13 cellular contexts compared by ENCODE assay signal in the genomic region with DNA sequence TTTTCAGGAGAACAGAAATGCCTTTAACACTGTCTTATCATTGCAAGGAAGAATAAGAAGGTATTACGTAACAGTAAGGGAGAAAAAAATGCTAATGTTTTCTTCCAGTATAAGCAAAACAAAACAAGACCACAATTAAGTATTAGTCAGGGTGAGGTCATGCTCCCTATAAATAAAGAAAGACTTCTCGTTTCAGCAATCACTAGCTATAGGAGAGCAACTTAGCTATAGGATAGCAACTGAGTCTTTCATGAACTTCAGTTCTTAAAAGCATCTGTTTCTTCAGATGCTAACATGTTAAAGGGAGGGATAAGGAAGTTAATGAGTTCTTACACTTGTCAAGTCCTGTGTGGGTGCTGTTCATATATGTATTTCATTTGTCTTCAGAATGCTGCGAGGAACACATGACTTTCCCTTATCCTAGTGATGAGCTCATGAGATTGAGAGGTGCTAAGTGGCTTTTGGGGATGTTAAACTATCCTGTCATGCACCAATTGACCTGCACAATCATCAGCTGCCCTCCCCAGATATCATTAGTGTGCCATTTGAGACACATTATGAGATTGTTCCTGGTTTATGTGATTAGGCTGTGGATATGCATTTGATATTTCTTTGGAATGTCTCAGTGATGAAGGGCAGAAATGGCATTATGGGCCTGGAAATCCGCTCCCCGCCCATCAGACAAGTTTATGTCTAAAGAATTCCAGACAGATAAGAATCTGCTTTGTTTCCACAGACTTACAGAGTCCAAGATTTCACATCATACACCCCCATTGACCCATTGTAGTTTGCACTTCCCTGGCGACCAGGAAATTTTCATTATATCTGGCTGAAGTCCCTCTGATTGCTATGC. TPM values are rescaled to one million over a fixed set of nuclear protein-coding genes. Genes with fewer than 3 reads are reported as not detected.
DNase-seq lines count a peak whose midpoint lies in the region; ATAC-seq and TF ChIP-seq lines count a peak whose summit lies in the region.
"Had no signal": no experiment of that assay in that cellular context is flagged by ENCODE, and none has a peak within 500 bp of the region (broad histone marks: within the 10 kb centered on the region; RNA-seq: fewer than 3 reads in every experiment).

No MANE protein-coding gene starts in this region.

- peak; percentile 79 for DNase-seq in Daoy (ENCODE audit: low read depth)
- peak; percentile 22 for DNase-seq in NCI-H460 (ENCODE audit: extremely low read depth, low read depth)
- peak; percentile 69 for DNase-seq in epithelial cell of prostate (ENCODE audit: low read depth, low spot score)
- DNase-seq in osteoblast (ENCODE audit: insufficient read length, low spot score, missing footprints) = peak; percentile 58
- no peak for DNase-seq in activated effector memory CD4-positive, alpha-beta T cell treated with Interleukin-2 at 50 U/mL for 16 hours
- no peak for DNase-seq in head of caudate nucleus
- DNase-seq in AML-193 (lab: John Stamatoyannopoulos, UW) = no peak
- DNase-seq: T-helper 1 cell had no signal

- TF ChIP-seq CTCF in osteoblast (IDR thresholded peaks at IDR 0.05; ENCODE audit: extremely low read depth, low read depth, low read length) = no peak

- H3K9me3 ChIP-seq in osteoblast (ENCODE audit: low read depth, low read length) = no peaks in the 10 kb centered on the region
- H3K9me3 ChIP-seq: thoracic aorta had no signal

- H3K4me2 ChIP-seq in osteoblast (ENCODE audit: insufficient read depth, low read length) = peak overlapping the region; percentile 51
- H3K4me2 ChIP-seq: KMS-11 had no signal

- H3K27ac ChIP-seq in epithelial cell of prostate = no peak overlapping the region
- H3K27ac ChIP-seq in osteoblast (ENCODE audit: low read depth, low read length) = peak overlapping the region; percentile 80
- H3K27ac ChIP-seq: KMS-11, thoracic aorta had no signal

- peaks cover 37% of the 10 kb centered on the region for H3K36me3 ChIP-seq in osteoblast (ENCODE audit: insufficient read depth, low read length)
- H3K36me3 ChIP-seq: thoracic aorta had no signal

- intact Hi-C loops in head of caudate nucleus (cut with DNase I) = no loop called here

- no peaks in the 10 kb centered on the region for H3K27me3 ChIP-seq in osteoblast (ENCODE audit: insufficient read depth, low read length)

- no peak overlapping the region for H3K4me3 ChIP-seq in osteoblast (ENCODE audit: insufficient read depth, low read length)
- H3K4me3 ChIP-seq: skin epidermis, thoracic aorta had no signal

- H2AFZ ChIP-seq in osteoblast (ENCODE audit: low read length) = no peak overlapping the region

- peaks cover 26% of the 10 kb centered on the region for H3K79me2 ChIP-seq in osteoblast (ENCODE audit: insufficient read depth, low read length)

- no peaks in the 10 kb centered on the region for H4K20me1 ChIP-seq in osteoblast (ENCODE audit: insufficient read depth, low read length)

- ATAC-seq in GM21723 (IDR thresholded peaks at IDR 0.05; ENCODE audit: unreplicated experiment) = no peak
- ATAC-seq: activated naive CD4-positive, alpha-beta T cell treated with anti-CD3 and anti-CD28 coated beads, Interleukin-2, amount 50 U/mL, for 72 hours had no signal

- H3K4me1 ChIP-seq in osteoblast (ENCODE audit: insufficient read depth, low read length) = peaks cover 69% of the 10 kb centered on the region

RNA-seq across cellular contexts. Expression of a gene that starts 37.4 kb away (rescaled TPM):
- total RNA-seq in Daoy (2014; rRNA removed; shearing (Covaris generic)) = 66.6 and 76.5 TPM in 2 replicates
- not detected in 2 replicates for total RNA-seq in NCI-H460 (2014; rRNA removed; shearing (Covaris generic))
- 1.2 TPM in 1 of 2 replicates, not detected in the other for polyA plus RNA-seq in NCI-H460 (2014; cell fraction: nucleus; rRNA removed)
- total RNA-seq in osteoblast = 260 and 456 TPM in 2 replicates
- total RNA-seq: activated naive CD4-positive, alpha-beta T cell treated with anti-CD3 and anti-CD28 coated beads, Interleukin-2, amount 50 U/mL, for 72 hours had no signal

Comparison
In these comparisons a context has a peak if more than half of its experiments do, and no peak if none do; other contexts are left out.
1. DNase-seq: peak in Daoy (single experiment), NCI-H460 (single experiment), epithelial cell of prostate (single experiment) and osteoblast (single experiment); none in activated effector memory CD4-positive, alpha-beta T cell treated with Interleukin-2 at 50 U/mL for 16 hours (single experiment), head of caudate nucleus (0 of 42) and AML-193 (0 of 2).
2. RNA of a gene that starts 37.4 kb away (total RNA-seq): 260 to 456 TPM in osteoblast and 66.6 to 76.5 TPM in Daoy; not detected in NCI-H460; every median in the first group is over 10 times any median in the second.